ENCODE assay signal across 8 cellular contexts in genomic region chr7:36291387-36292316, GRCh38.
DNase-seq lines count a peak whose midpoint lies in the region; TF ChIP-seq lines count a peak whose summit lies in the region.

No MANE protein-coding gene starts in this region.

- DNase-seq in activated gamma-delta T cell treated with Interleukin-2 at 50 U/mL for 16 hours (peak; percentile 76), activated gamma-delta T cell (lab: John Stamatoyannopoulos, UW) (no peak), Kasumi-1 (lab: John Stamatoyannopoulos, UW) (peak; percentile 89 to 94), RPMI8226 (peak; percentile 83), foreskin fibroblast (peak; percentile 76 to 95), substantia nigra (lab: John Stamatoyannopoulos, UW) (peak in 48 of 49 donors; percentile 25 to 89 (median 78))
- peak; percentile 54 for DNase-seq in activated effector memory CD4-positive, alpha-beta T cell treated with Interleukin-2 at 50 U/mL for 16 hours

- no peaks in the 10 kb centered on the region for H3K9me3 ChIP-seq in neutrophil

- H3K27ac ChIP-seq in neutrophil, result peak overlapping the region; percentile 59
- peak overlapping the region; percentile 62 for H3K27ac ChIP-seq in substantia nigra (ENCODE audit: low read depth, low read length, poor library complexity, severe bottlenecking)

- H3K36me3 ChIP-seq in neutrophil, result peaks cover 42% of the 10 kb centered on the region

- peak overlapping the region; percentile 32 to 50 for H3K4me3 ChIP-seq in foreskin fibroblast (ENCODE audit: low read depth in 1 of 2, low read length in 2 of 2)
- peak overlapping the region in 1 of 2 experiments; percentile 35 for H3K4me3 ChIP-seq in neutrophil (ENCODE audit: low read depth in 1 of 2, low read length in 1 of 2)

- no peaks in the 10 kb centered on the region for H3K27me3 ChIP-seq in neutrophil

- peaks cover 31 to 35% of the 10 kb centered on the region in 2 experiments for H3K4me1 ChIP-seq in neutrophil (ENCODE audit: control insufficient read depth in 1 of 2, insufficient read depth in 1 of 2, low read depth in 1 of 2, low read length in 1 of 2)

- TF ChIP-seq CTCF in foreskin fibroblast (IDR thresholded peaks at IDR 0.05; ENCODE audit: low read depth, low read length) (peak; percentile 98), neutrophil (IDR thresholded peaks at IDR 0.05) (peak; percentile 91)
